In genomic region chr9:127904518-127904887, GRCh38 we compare ENCODE assay signal across 8 cellular contexts. TPM values are rescaled to one million over a fixed set of nuclear protein-coding genes. Genes with fewer than 3 reads are reported as not detected.
DNase-seq lines count a peak whose midpoint lies in the region; ATAC-seq and TF ChIP-seq lines count a peak whose summit lies in the region.

No MANE protein-coding gene starts in this region.

- H3K4me3 Mint-ChIP-seq in endodermal cell: no peak overlapping the region

- H3K9me3 ChIP-seq in endodermal cell (ENCODE audit: control insufficient read depth, low read length): no peaks in the 10 kb centered on the region

- CTCF ChIA-PET in RWPE1 (lab: Yijun Ruan, JAX): no interaction called here

- no peaks in the 10 kb centered on the region for H3K36me3 Mint-ChIP-seq in endodermal cell (ENCODE audit: low read depth)

- WGBS in endodermal cell (ENCODE audit: insufficient coverage in 1 of 2, insufficient read length in 1 of 2), 2 experiments: 73 to 78% methylated on average over 3 to 11 of the region's 11 CpGs

- DNase-seq in DMS79 (lab: John Stamatoyannopoulos, UW): peak; percentile 93
- DNase-seq in RWPE1 (ENCODE audit: low spot score): no peak
- peak; percentile 69 for DNase-seq in endodermal cell
- DNase-seq in omental fat pad (ENCODE audit: low spot score): no peak
- DNase-seq in 8988T: no peak
- DNase-seq in NCI-H2171 treated with DMSO at 0.1 percent for 48 hours (lab: John Stamatoyannopoulos, UW): no peak

- H3K27ac Mint-ChIP-seq in endodermal cell: peak overlapping the region; percentile 64

- ATAC-seq in omental fat pad (ENCODE audit: low FRiP score): peak; percentile 22
- no peak for ATAC-seq in HG02840 (IDR thresholded peaks at IDR 0.05; ENCODE audit: low FRiP score, unreplicated experiment)
- ATAC-seq in GM19395 (IDR thresholded peaks at IDR 0.05; ENCODE audit: unreplicated experiment): no peak

- H3K9ac ChIP-seq in endodermal cell (ENCODE audit: extremely low read depth, low read length, poor library complexity, severe bottlenecking): no peak overlapping the region

- H3K27ac ChIP-seq in RWPE1 (peak overlapping the region; percentile 62), endodermal cell (ENCODE audit: low read depth, low read length) (peak overlapping the region; percentile 29)

- H3K4me1 Mint-ChIP-seq in endodermal cell: peaks cover 14% of the 10 kb centered on the region

- POLR2A ChIA-PET in RWPE1 (lab: Yijun Ruan, JAX; ENCODE audit: low non-redundant PET): no interaction called here

- no peak overlapping the region for H3K4me3 ChIP-seq in endodermal cell (ENCODE audit: low read length)

- no peaks in the 10 kb centered on the region for H3K36me3 ChIP-seq in endodermal cell (ENCODE audit: control insufficient read depth, insufficient read depth, low read length)

- no peaks in the 10 kb centered on the region for H3K9me3 Mint-ChIP-seq in endodermal cell

- H3K4me1 ChIP-seq in endodermal cell (ENCODE audit: control insufficient read depth, insufficient read depth, low read length): no peaks in the 10 kb centered on the region

- TF ChIP-seq CTCF in RWPE1 (conservative IDR thresholded peaks at IDR 0.05; ENCODE audit: low read depth) (no peak), endodermal cell (conservative IDR thresholded peaks at IDR 0.05) (no peak), omental fat pad (IDR thresholded peaks at IDR 0.05) (no peak)

- no peaks in the 10 kb centered on the region for H3K27me3 ChIP-seq in endodermal cell (ENCODE audit: control insufficient read depth, insufficient read depth, low read length, poor library complexity, severe bottlenecking)

- no peaks in the 10 kb centered on the region for H3K27me3 Mint-ChIP-seq in endodermal cell (ENCODE audit: insufficient read depth)

RNA-seq across cellular contexts. Expression of gene ST6GALNAC6, which starts 5.1 kb away (rescaled TPM):
- total RNA-seq in endodermal cell (10 to 100 TPM; 42.3 to 44.2 TPM), omental fat pad (100 to 1,000 TPM; 138 to 213 (median 155) TPM)
- 25.4 TPM for polyA plus RNA-seq in endodermal cell (2013, experiment 1 of 2)
- 26.0 TPM for polyA plus RNA-seq in endodermal cell (2013, experiment 2 of 2)

RNA-seq across cellular contexts. Expression of gene ST6GALNAC4, which starts 12.3 kb away (rescaled TPM):
- 10 to 100 TPM in 1 of 2 donors, 1 to 10 TPM in 1; 8.3 to 12.7 TPM for total RNA-seq in endodermal cell
- polyA plus RNA-seq in endodermal cell (2013, experiment 1 of 2): 14.6 TPM
- polyA plus RNA-seq in endodermal cell (2013, experiment 2 of 2): 15.4 TPM
- total RNA-seq in omental fat pad: 10 to 100 TPM; 26.6 to 78.5 (median 45.0) TPM

RNA-seq across cellular contexts. Expression of gene PIP5KL1, which starts 26.1 kb away (rescaled TPM):
- 1 to 10 TPM; 6.6 to 9.3 TPM for total RNA-seq in endodermal cell
- polyA plus RNA-seq in endodermal cell (2013, experiment 1 of 2): 3.7 TPM
- polyA plus RNA-seq in endodermal cell (2013, experiment 2 of 2): 3.3 TPM
- 1 to 10 TPM in 3 of 4 donors, under 1 TPM in 1; 0.82 to 3.0 (median 1.3) TPM for total RNA-seq in omental fat pad

RNA-seq across cellular contexts. Expression of gene AK1, which starts 27.0 kb away (rescaled TPM):
- total RNA-seq in endodermal cell (10 to 100 TPM; 19.0 to 22.8 TPM), omental fat pad (10 to 100 TPM; 28.5 to 93.4 (median 54.1) TPM)
- polyA plus RNA-seq in endodermal cell (2013, experiment 1 of 2): 58.2 TPM
- polyA plus RNA-seq in endodermal cell (2013, experiment 2 of 2): 50.8 TPM

RNA-seq across cellular contexts. Expression of gene DPM2, which starts 33.2 kb away (rescaled TPM):
- total RNA-seq in endodermal cell: 10 to 100 TPM; 45.7 TPM
- polyA plus RNA-seq in endodermal cell (2013, experiment 1 of 2): 39.5 TPM
- polyA plus RNA-seq in endodermal cell (2013, experiment 2 of 2): 35.1 TPM
- 10 to 100 TPM in 3 of 4 donors, 1 to 10 TPM in 1; 8.8 to 18.0 (median 13.5) TPM for total RNA-seq in omental fat pad

Comparison
In these comparisons a context has a peak if more than half of its experiments do, and no peak if none do; other contexts are left out.
1. DNase-seq: peak in DMS79 (single experiment) and endodermal cell (single experiment); none in RWPE1 (single experiment), omental fat pad (single experiment), 8988T (single experiment) and NCI-H2171 treated with DMSO at 0.1 percent for 48 hours (single experiment).